13 cellular contexts compared by ENCODE assay signal in the genomic region with DNA sequence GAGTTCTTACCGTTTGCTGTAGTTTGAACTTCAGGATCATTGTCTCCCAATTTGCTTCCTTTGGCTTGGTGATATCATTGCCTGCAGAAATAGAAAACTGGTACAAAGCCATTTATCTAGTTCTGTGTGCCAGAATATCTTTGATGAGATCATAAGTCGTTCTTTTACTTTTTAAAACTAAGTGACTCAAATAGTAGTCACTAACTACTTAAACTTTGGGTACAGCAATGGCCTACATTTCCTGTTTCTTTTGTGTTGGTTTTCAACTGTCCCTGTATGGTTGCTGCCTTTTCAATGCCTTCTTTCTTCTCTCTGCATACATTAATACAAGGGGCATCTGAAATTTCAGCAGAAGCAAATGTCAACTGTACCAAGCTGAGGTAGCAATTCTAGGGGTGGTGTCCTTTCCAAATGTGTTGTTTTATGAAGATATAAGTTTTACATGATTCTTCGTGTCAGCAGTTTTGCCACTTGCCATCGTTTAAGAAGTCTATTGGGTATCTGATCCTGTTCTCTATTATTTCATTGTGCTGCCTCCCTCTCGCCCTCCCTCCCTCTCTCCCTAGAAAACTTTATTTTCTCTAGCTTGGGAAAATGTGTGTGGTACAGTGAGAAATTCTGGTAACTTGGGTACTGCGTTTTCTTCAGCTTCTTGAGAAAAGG.
A peak's percentile ranks its signal among the peaks of the same experiment; 100 is the strongest.
DNase-seq lines count a peak whose midpoint lies in the region; FAIRE-seq and TF ChIP-seq lines count a peak whose summit lies in the region.
"Had no signal": no experiment of that assay in that cellular context is flagged by ENCODE, and none has a peak within 500 bp of the region (broad histone marks: within the 10 kb centered on the region; RNA-seq: fewer than 3 reads in every experiment).

No MANE protein-coding gene starts in this region.

- H3K27me3 Mint-ChIP-seq in neural progenitor cell (ENCODE audit: insufficient read depth, low read depth), result no peaks in the 10 kb centered on the region

- no peak overlapping the region for H3K9ac ChIP-seq in mammary epithelial cell (ENCODE audit: insufficient read depth, low read length)
- H3K9ac ChIP-seq in neural progenitor cell, result no peak overlapping the region

- H2AFZ ChIP-seq in mammary epithelial cell (ENCODE audit: low read depth, low read length) (no peak overlapping the region), neural progenitor cell (replicated peaks) (no peak overlapping the region)

- H3K4me3 ChIP-seq in mammary epithelial cell (replicated peaks in 1 of 3; ENCODE audit: insufficient read depth in 1 of 3, low read depth in 2 of 3, low read length in 3 of 3) (no peak overlapping the region), neural progenitor cell (no peak overlapping the region), vagina (no peak overlapping the region)

- H3K27me3 ChIP-seq in mammary epithelial cell (ENCODE audit: insufficient read depth, low read length) (no peaks in the 10 kb centered on the region), neural progenitor cell (no peaks in the 10 kb centered on the region), vagina (no peaks in the 10 kb centered on the region)

- peaks cover 12% of the 10 kb centered on the region for H3K4me1 ChIP-seq in mammary epithelial cell (ENCODE audit: insufficient read depth, low read length)
- peaks cover 23% of the 10 kb centered on the region for H3K4me1 ChIP-seq in neural progenitor cell
- peaks cover 11% of the 10 kb centered on the region for H3K4me1 ChIP-seq in vagina

- no peaks in the 10 kb centered on the region for H3F3A ChIP-seq in neural progenitor cell (ENCODE audit: low read depth)

- no peaks in the 10 kb centered on the region for H3K9me3 Mint-ChIP-seq in neural progenitor cell

- no TSS peak for BruUV-seq in mammary epithelial cell (replicated peaks; lab: Mats Ljungman, UMichigan)

- no peak for FAIRE-seq in D721Med (lab: Jason Lieb, UNC)

- H3K79me2 ChIP-seq in mammary epithelial cell (ENCODE audit: insufficient read depth, low read length), result no peaks in the 10 kb centered on the region
- no peaks in the 10 kb centered on the region for H3K79me2 ChIP-seq in neural progenitor cell (ENCODE audit: low read depth)

- in situ Hi-C loops in mammary epithelial cell (cut with MboI; ENCODE audit: low sequenced_read_pairs in 2 of 2), result no loop called here

- intact Hi-C loops in mammary epithelial cell (cut with micrococcal nuclease) (no loop called here), vagina (cut with DNase I) (no loop called here)

- no peaks in the 10 kb centered on the region for H3K36me3 ChIP-seq in mammary epithelial cell (ENCODE audit: insufficient read depth, low read length)
- H3K36me3 ChIP-seq in neural progenitor cell, result no peaks in the 10 kb centered on the region
- H3K36me3 ChIP-seq in vagina, result no peaks in the 10 kb centered on the region

- 59% methylated on average over 6 of the region's 6 CpGs for WGBS in mammary epithelial cell (ENCODE audit: low coverage, missing lambda C conversion rate)

- H3K36me3 Mint-ChIP-seq in neural progenitor cell, result peaks cover 8% of the 10 kb centered on the region

- TF ChIP-seq POLR2A in vagina (IDR thresholded peaks at IDR 0.05), result no peak

- DNase-seq in COLO829 (ENCODE audit: low spot score), result peak; percentile 63
- DNase-seq in LHCN-M2 (ENCODE audit: low read depth), result peak; percentile 73
- peak; percentile 62 for DNase-seq in mammary epithelial cell
- DNase-seq in neural progenitor cell (ENCODE audit: low spot score), result no peak
- DNase-seq in NCI-H345 treated with DMSO at 0.1 percent for 48 hours (lab: John Stamatoyannopoulos, UW; ENCODE audit: unreplicated experiment), result no peak
- DNase-seq in MV-4-11 (lab: John Stamatoyannopoulos, UW), result no peak
- no peak for DNase-seq in D721Med (ENCODE audit: insufficient read length, low spot score)
- DNase-seq in vagina (ENCODE audit: extremely low spot score in 2 of 2), result no peak
- DNase-seq: caudate nucleus; GF-D8; NCI-H1930; RPMI8226; stimulated activated CD4-positive, alpha-beta T cell treated with anti-CD3 and anti-CD28 coated beads, Interleukin-15, amount 100 ng/mL, for 24 hours had no signal

- peaks cover 27% of the 10 kb centered on the region for H3K4me1 Mint-ChIP-seq in neural progenitor cell

- CTCF ChIA-PET in mammary epithelial cell (lab: Charles Lee; ENCODE audit: low non-redundant PET), result no interaction called here

- peak overlapping the region; percentile 37 for H3K4me2 ChIP-seq in mammary epithelial cell (ENCODE audit: insufficient read depth, low read depth, low read length)
- H3K4me2 ChIP-seq in neural progenitor cell, result peak overlapping the region; percentile 11

- TF ChIP-seq CTCF in mammary epithelial cell (conservative IDR thresholded peaks at IDR 0.05 in 1 of 2, IDR thresholded peaks at IDR 0.05 in 1 of 2; ENCODE audit: extremely low read depth in 1 of 2, insufficient read depth in 1 of 2, low read depth in 1 of 2, low read length in 2 of 2), result no peak
- TF ChIP-seq CTCF in neural progenitor cell (IDR thresholded peaks at IDR 0.05), result no peak
- no peak for TF ChIP-seq CTCF in D721Med (IDR thresholded peaks at IDR 0.05; ENCODE audit: insufficient read depth, missing control alignments)
- no peak for TF ChIP-seq CTCF in vagina (IDR thresholded peaks at IDR 0.05)

- H3K9me3 ChIP-seq in mammary epithelial cell (replicated peaks; ENCODE audit: insufficient read depth, low read length) (no peaks in the 10 kb centered on the region), neural progenitor cell (ENCODE audit: low read depth) (no peaks in the 10 kb centered on the region), vagina (no peaks in the 10 kb centered on the region)

- H3K27ac ChIP-seq in mammary epithelial cell (ENCODE audit: insufficient read depth, low read depth, low read length) (no peak overlapping the region), neural progenitor cell (no peak overlapping the region), vagina (no peak overlapping the region)

- dilution Hi-C loops in mammary epithelial cell (cut with HindIII; ENCODE audit: low sequenced_read_pairs), result no loop called here

- no peak overlapping the region for H3K27ac Mint-ChIP-seq in neural progenitor cell

- no peak overlapping the region for H3K4me3 Mint-ChIP-seq in neural progenitor cell

- H4K20me1 ChIP-seq in mammary epithelial cell (ENCODE audit: insufficient read depth, low read length) (no peaks in the 10 kb centered on the region), neural progenitor cell (ENCODE audit: low read depth) (no peaks in the 10 kb centered on the region)

Comparison
In these comparisons a context has a peak if more than half of its experiments do, and no peak if none do; other contexts are left out.
1. DNase-seq: peak in COLO829 (single experiment), LHCN-M2 (single experiment) and mammary epithelial cell (single experiment); none in neural progenitor cell (single experiment), NCI-H345 treated with DMSO at 0.1 percent for 48 hours (single experiment), MV-4-11 (single experiment), D721Med (single experiment) and vagina (0 of 2).